Comparison of ENCODE assay signal across 20 cellular contexts in genomic region chr7:29895557-29895956, GRCh38.
DNase-seq lines count a peak whose midpoint lies in the region; ATAC-seq, FAIRE-seq and TF ChIP-seq lines count a peak whose summit lies in the region.
"Had no signal": no experiment of that assay in that cellular context is flagged by ENCODE, and none has a peak within 500 bp of the region (broad histone marks: within the 10 kb centered on the region; RNA-seq: fewer than 3 reads in every experiment).

No MANE protein-coding gene starts in this region.

- no peak for TF ChIP-seq RAD21 in HepG2 (CRISPR knock-in tag; IDR thresholded peaks at IDR 0.05)

- H3K9ac ChIP-seq in HepG2 (ENCODE audit: insufficient read depth, low read depth, low read length), result no peak overlapping the region
- H3K9ac ChIP-seq: BLaER1 treated with 17β-estradiol and CSF1 and Interleukin-3, amounts not matched to agents 10 nM and 100 nM had no signal

- no peak overlapping the region for H3K4me2 ChIP-seq in HepG2 (ENCODE audit: low read depth, low read length)
- H3K4me2 ChIP-seq: A549; BLaER1 treated with 17β-estradiol and CSF1 and Interleukin-3, amounts not matched to agents 10 nM and 100 nM had no signal

- H3K4me1 ChIP-seq in HepG2 (ENCODE audit: insufficient read depth, low read length) (no peaks in the 10 kb centered on the region), right lobe of liver (no peaks in the 10 kb centered on the region)
- H3K4me1 ChIP-seq: A549, Caco-2 had no signal

- H3K27ac ChIP-seq in HepG2 (ENCODE audit: extremely low read length, insufficient read depth, low read length) (no peak overlapping the region), right lobe of liver (no peak overlapping the region)
- H3K27ac ChIP-seq: 22Rv1; A549; BLaER1 treated with 17β-estradiol and CSF1 and Interleukin-3, amounts not matched to agents 10 nM and 100 nM; C4-2B had no signal

- no peak overlapping the region for H3K4me3 ChIP-seq in HepG2 (replicated peaks in 1 of 3; ENCODE audit: insufficient read depth in 1 of 3, low read depth in 2 of 3, low read length in 3 of 3)
- no peak overlapping the region for H3K4me3 ChIP-seq in right lobe of liver
- H3K4me3 ChIP-seq: A549; BLaER1 treated with 17β-estradiol and CSF1 and Interleukin-3, amounts not matched to agents 10 nM and 100 nM had no signal

- DNase-seq in HepG2 (ENCODE audit: low spot score) (no peak), right lobe of liver (no peak), iPS-NIHi7 (ENCODE audit: extremely low spot score) (peak; percentile 0), amygdala (lab: John Stamatoyannopoulos, UW) (no peak)
- DNase-seq: AML-193; Caco-2; Calu3; CD4-positive, alpha-beta T cell; CD8-positive, alpha-beta T cell; DMS79 treated with DMSO at 0.1 percent for 48 hours; GF-D8 had no signal

- no TSS peak for BruUV-seq in HepG2 (replicated peaks; lab: Mats Ljungman, UMichigan)

- H2AFZ ChIP-seq in HepG2 (ENCODE audit: low read length), result no peak overlapping the region

- no peaks in the 10 kb centered on the region for H3K9me3 ChIP-seq in HepG2 (ENCODE audit: low read length)
- no peaks in the 10 kb centered on the region for H3K9me3 ChIP-seq in right lobe of liver
- H3K9me3 ChIP-seq: A549, Caco-2 had no signal

- in situ Hi-C loops in HepG2 (cut with HindIII; ENCODE audit: extremely low pct_ligation_motif_present, low pct_unique_long_range_greater_than_20kb), result no loop called here

- whole genome bisulfite sequencing in HepG2 (ENCODE audit: low lambda C conversion rate), result 65% methylated on average over 6 of the region's 6 CpGs
- 58% methylated on average over 5 of the region's 6 CpGs for WGBS in right lobe of liver (ENCODE audit: insufficient coverage, low coverage, low lambda C conversion rate, missing lambda C conversion rate)

- CTCF ChIA-PET in HepG2 (lab: Yijun Ruan, JAX; ENCODE audit: low intra/inter-chr PET ratio, low total read pairs), result no interaction called here

- FAIRE-seq in HepG2 (lab: Jason Lieb, UNC), result no peak
- FAIRE-seq: A549, D721Med, G401.6, GM12891, GM19239 had no signal

- no peaks in the 10 kb centered on the region for H4K20me1 ChIP-seq in HepG2 (ENCODE audit: insufficient read depth, low read length)
- H4K20me1 ChIP-seq: BLaER1 treated with 17β-estradiol and CSF1 and Interleukin-3, amounts not matched to agents 10 nM and 100 nM had no signal

- H3K27me3 ChIP-seq in HepG2 (ENCODE audit: control insufficient read depth in 1 of 2, insufficient read depth in 2 of 2, low read length in 2 of 2) (peaks cover 0 to 14% of the 10 kb centered on the region in 2 experiments; a peak in 2 of 5 replicates), right lobe of liver (no peaks in the 10 kb centered on the region)
- H3K27me3 ChIP-seq: BLaER1 treated with 17β-estradiol and CSF1 and Interleukin-3, amounts not matched to agents 10 nM and 100 nM had no signal

- no peaks in the 10 kb centered on the region for H3K36me3 ChIP-seq in HepG2 (replicated peaks in 1 of 2; ENCODE audit: control insufficient read depth in 1 of 2, insufficient read depth in 2 of 2, low read length in 2 of 2)
- no peaks in the 10 kb centered on the region for H3K36me3 ChIP-seq in right lobe of liver
- H3K36me3 ChIP-seq: BLaER1 treated with 17β-estradiol and CSF1 and Interleukin-3, amounts not matched to agents 10 nM and 100 nM had no signal

- TF ChIP-seq EP300 in HepG2 (IDR thresholded peaks at IDR 0.05; ENCODE audit: low read depth in 2 of 2, low read length in 2 of 2) (no peak), HepG2 (CRISPR knock-in tag; IDR thresholded peaks at IDR 0.05; ENCODE audit: borderline replicate concordance) (no peak)

- TF ChIP-seq POLR2A in HepG2 (IDR thresholded peaks at IDR 0.05; ENCODE audit: insufficient read depth in 1 of 2, low read depth in 2 of 2, low read length in 2 of 2), result no peak
- TF ChIP-seq POLR2A in right lobe of liver (IDR thresholded peaks at IDR 0.05), result no peak

- intact Hi-C loops in HepG2 (cut with micrococcal nuclease; ENCODE audit: unreplicated experiment), result no loop called here
- intact Hi-C loops in right lobe of liver (cut with DNase I), result no loop called here

- POLR2A ChIA-PET in HepG2 (lab: Yijun Ruan, JAX), result no interaction called here

- TF ChIP-seq CTCF in HepG2 (CRISPR knock-in tag; IDR thresholded peaks at IDR 0.05) (no peak), right lobe of liver (IDR thresholded peaks at IDR 0.05) (no peak)

- H3K79me2 ChIP-seq in HepG2 (ENCODE audit: insufficient read depth, low read length), result no peaks in the 10 kb centered on the region

- ATAC-seq in HepG2, result no peak
- no peak for ATAC-seq in right lobe of liver
- ATAC-seq in GM21825 (IDR thresholded peaks at IDR 0.05; ENCODE audit: unreplicated experiment), result no peak
- ATAC-seq: A549; CD8-positive, alpha-beta T cell had no signal

TF ChIP-seq in HepG2, 621 proteins besides CTCF, POLR2A, EP300 and RAD21:
- TF ChIP-seq SKIL (CRISPR knock-in tag; IDR thresholded peaks at IDR 0.05; ENCODE audit: borderline replicate concordance), result no peak
- peak; percentile 43; the same call in 1 of the 2 replicates for TF ChIP-seq RAD51 (IDR thresholded peaks at IDR 0.05; ENCODE audit: borderline replicate concordance)
TF ChIP-seq in HepG2: peak in this region for 1.
